Comparison of ENCODE assay signal across 1 cellular context in the genomic region with DNA sequence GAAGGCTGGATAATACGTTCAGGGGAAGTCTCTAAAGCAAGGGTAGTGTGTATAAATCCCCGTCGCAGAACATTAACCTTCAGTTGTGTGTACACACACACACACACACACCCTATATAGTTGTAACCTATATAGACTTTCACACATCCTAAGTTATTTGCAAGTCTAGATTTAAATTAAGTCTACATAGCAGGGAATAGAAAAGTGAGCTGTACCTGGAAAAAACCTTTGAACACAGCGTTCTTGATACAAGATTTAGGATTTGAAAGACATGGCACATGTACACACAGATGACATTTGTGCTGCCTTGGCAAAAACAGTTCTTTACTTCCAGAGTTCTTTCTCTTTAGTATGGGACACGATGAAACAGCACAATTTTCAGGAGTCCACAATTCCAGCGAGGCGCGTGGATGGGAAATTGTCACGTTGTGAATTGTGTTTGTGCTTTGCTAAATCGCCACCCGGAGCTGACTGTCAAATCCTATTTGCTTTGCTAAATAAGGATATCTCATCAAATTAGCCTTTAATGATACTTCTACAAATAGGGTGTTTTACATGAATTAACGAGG.
TF ChIP-seq lines count a peak whose summit lies in the region.

No MANE protein-coding gene starts in this region.

TF ChIP-seq in liver, 16 proteins besides CTCF, POLR2A, EP300 and RAD21:
- TF ChIP-seq, protein P1, sequence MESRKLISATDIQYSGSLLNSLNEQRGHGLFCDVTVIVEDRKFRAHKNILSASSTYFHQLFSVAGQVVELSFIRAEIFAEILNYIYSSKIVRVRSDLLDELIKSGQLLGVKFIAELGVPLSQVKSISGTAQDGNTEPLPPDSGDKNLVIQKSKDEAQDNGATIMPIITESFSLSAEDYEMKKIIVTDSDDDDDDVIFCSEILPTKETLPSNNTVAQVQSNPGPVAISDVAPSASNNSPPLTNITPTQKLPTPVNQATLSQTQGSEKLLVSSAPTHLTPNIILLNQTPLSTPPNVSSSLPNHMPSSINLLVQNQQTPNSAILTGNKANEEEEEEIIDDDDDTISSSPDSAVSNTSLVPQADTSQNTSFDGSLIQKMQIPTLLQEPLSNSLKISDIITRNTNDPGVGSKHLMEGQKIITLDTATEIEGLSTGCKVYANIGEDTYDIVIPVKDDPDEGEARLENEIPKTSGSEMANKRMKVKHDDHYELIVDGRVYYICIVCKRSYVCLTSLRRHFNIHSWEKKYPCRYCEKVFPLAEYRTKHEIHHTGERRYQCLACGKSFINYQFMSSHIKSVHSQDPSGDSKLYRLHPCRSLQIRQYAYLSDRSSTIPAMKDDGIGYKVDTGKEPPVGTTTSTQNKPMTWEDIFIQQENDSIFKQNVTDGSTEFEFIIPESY (IDR thresholded peaks at IDR 0.05), result no peak
- TF ChIP-seq SP1 (IDR thresholded peaks at IDR 0.05) (peak; percentile 16), GABPA (IDR thresholded peaks at IDR 0.05 in 1 of 2, conservative IDR thresholded peaks at IDR 0.05 in 1 of 2) (no peak), RXRA (IDR thresholded peaks at IDR 0.05) (peak in 1 of 2 donors; percentile 33), HNF4A (conservative IDR thresholded peaks at IDR 0.05) (peak in 1 of 2 donors; percentile 27)
